In genomic region chr9:93097496-93098205, GRCh38 we compare ENCODE assay signal across 8 cellular contexts. TPM values are rescaled to one million over a fixed set of nuclear protein-coding genes. Genes with fewer than 3 reads are reported as not detected.
DNase-seq lines count a peak whose midpoint lies in the region; ATAC-seq, FAIRE-seq and TF ChIP-seq lines count a peak whose summit lies in the region.

No MANE protein-coding gene starts in this region.

- TF ChIP-seq POLR2A in prostate gland (IDR thresholded peaks at IDR 0.05), result no peak

- no peaks in the 10 kb centered on the region for H3K27me3 Mint-ChIP-seq in WTC11 (ENCODE audit: low read depth)

- H3K36me3 ChIP-seq in prostate gland, result no peaks in the 10 kb centered on the region

- POLR2A ChIA-PET in WTC11 (lab: Charles Lee), result no interaction called here

- TF ChIP-seq CTCF in D721Med (IDR thresholded peaks at IDR 0.05; ENCODE audit: insufficient read depth, missing control alignments) (no peak), WTC11 (IDR thresholded peaks at IDR 0.05) (no peak), prostate gland (IDR thresholded peaks at IDR 0.05) (no peak)

- H3K4me3 Mint-ChIP-seq in WTC11, result peak overlapping the region; percentile 78

- H3K4me1 ChIP-seq in prostate gland (replicated peaks), result peaks cover 11% of the 10 kb centered on the region

- H3K4me3 ChIP-seq in prostate gland, result no peak overlapping the region

- FAIRE-seq in D721Med (lab: Jason Lieb, UNC), result no peak

- no peaks in the 10 kb centered on the region for H3K27me3 ChIP-seq in prostate gland (replicated peaks; ENCODE audit: insufficient read depth)

- no peak for ATAC-seq in WTC11
- ATAC-seq in GM21447 (IDR thresholded peaks at IDR 0.05; ENCODE audit: unreplicated experiment), result no peak
- ATAC-seq in HG03457 (IDR thresholded peaks at IDR 0.05; ENCODE audit: unreplicated experiment), result no peak

- intact Hi-C loops in prostate gland (cut with DNase I), result loop anchor here (5.0 to 10.0 kb wide), 3 partner anchors 35 to 467 kb away; partner anchors contain the start of gene NINJ1

- peak overlapping the region; percentile 90 to 94 for H3K27ac ChIP-seq in prostate gland

- peaks cover 23% of the 10 kb centered on the region for H3K4me1 Mint-ChIP-seq in WTC11

- H3K27ac Mint-ChIP-seq in WTC11, result no peak overlapping the region

- H3K9me3 ChIP-seq in prostate gland, result no peaks in the 10 kb centered on the region

- peaks cover 11% of the 10 kb centered on the region for H3K9me3 Mint-ChIP-seq in WTC11

- peaks cover 6% of the 10 kb centered on the region for H3K36me3 Mint-ChIP-seq in WTC11

- 77% methylated on average over 11 of the region's 11 CpGs for WGBS in prostate gland

- CTCF ChIA-PET in WTC11 (lab: Charles Lee), result interaction anchor here (1.5 kb wide), 1 partner anchor 94 kb away, joined by 7 read pairs; no protein-coding TSS in a partner anchor

- DNase-seq in D721Med (ENCODE audit: insufficient read length, low spot score), result peak; percentile 0
- DNase-seq in WTC11 (ENCODE audit: low spot score), result no peak
- peak; percentile 71 for DNase-seq in globus pallidus (ENCODE audit: low spot score)
- no peak for DNase-seq in prostate gland (ENCODE audit: low spot score)
- DNase-seq in NCI-H526 (lab: John Stamatoyannopoulos, UW), result no peak
- DNase-seq in NCI-H2107 (lab: John Stamatoyannopoulos, UW), result no peak

TF ChIP-seq in WTC11, 78 proteins besides CTCF, POLR2A, EP300 and RAD21:
- no peak for TF ChIP-seq ZNF121 (CRISPR knock-in tag; IDR thresholded peaks at IDR 0.05)
- TF ChIP-seq, protein P1, sequence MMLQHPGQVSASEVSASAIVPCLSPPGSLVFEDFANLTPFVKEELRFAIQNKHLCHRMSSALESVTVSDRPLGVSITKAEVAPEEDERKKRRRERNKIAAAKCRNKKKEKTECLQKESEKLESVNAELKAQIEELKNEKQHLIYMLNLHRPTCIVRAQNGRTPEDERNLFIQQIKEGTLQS (CRISPR knock-in tag; conservative IDR thresholded peaks at IDR 0.05), result no peak

RNA-seq across cellular contexts. Expression of gene CARD19, which starts 1.6 kb away (rescaled TPM):
- total RNA-seq in WTC11 (2021), result 30.0 to 34.5 TPM (median 32.8 TPM) in 3 replicates
- total RNA-seq in prostate gland, result 100 to 1,000 TPM in 1 of 2 donors, 10 to 100 TPM in 1; 41.9 to 111 TPM

RNA-seq across cellular contexts. Expression of gene NINJ1, which starts 36.4 kb away (rescaled TPM):
- total RNA-seq in WTC11 (2021) (35.6 to 41.3 TPM (median 37.7 TPM) in 3 replicates), prostate gland (100 to 1,000 TPM; 139 to 183 TPM)

RNA-seq across cellular contexts. Expression of gene SUSD3, which starts 39.1 kb away (rescaled TPM):
- 11.5 to 13.2 TPM (median 11.9 TPM) in 3 replicates for total RNA-seq in WTC11 (2021)
- 100 to 1,000 TPM in 1 of 2 donors, 1 to 10 TPM in 1; 2.2 to 471 TPM for total RNA-seq in prostate gland

Comparison
In these comparisons a context has a peak if more than half of its experiments do, and no peak if none do; other contexts are left out.
1. DNase-seq: peak in D721Med (single experiment) and globus pallidus (single experiment); none in WTC11 (single experiment), prostate gland (single experiment), NCI-H526 (0 of 2) and NCI-H2107 (single experiment).